In the genomic region with DNA sequence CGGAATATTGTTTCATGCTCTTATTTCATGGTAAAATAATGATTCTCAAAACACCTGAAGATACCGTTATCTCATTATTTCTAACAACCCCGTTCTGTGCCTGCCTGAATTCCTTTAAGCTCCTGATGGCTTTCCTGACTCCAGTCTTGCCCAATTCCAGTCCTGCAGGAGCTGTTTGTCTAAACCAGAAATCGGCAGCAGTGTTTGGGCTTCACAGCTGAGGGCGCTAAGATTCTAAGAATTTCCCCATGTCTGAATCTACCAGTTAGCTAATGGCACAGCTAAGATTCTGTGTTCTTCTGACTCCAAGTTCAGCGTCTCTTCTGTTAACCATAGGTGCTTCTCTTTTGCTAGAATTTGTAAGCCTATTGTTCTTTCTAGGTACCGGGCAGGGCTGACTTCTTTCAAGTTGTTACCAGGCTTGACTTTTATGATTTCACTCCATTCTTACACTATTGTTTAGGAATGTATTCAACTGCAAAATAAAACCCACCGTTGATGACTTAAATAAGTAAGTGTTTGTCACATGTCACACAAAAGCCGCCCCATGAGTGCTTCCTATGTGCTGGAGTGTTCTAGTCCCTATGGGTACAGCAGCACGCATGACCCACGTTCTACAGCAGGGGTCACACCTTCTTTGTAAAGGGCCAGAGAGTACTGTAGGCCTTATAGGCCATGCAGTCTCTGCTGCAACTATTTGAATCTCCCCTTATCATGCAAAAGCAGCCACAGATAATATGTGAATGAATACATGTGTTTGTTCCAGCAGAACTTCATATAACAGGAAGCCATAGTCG, we compare ENCODE assay signal across 17 cellular contexts.
DNase-seq lines count a peak whose midpoint lies in the region; ATAC-seq, FAIRE-seq and TF ChIP-seq lines count a peak whose summit lies in the region.
"Had no signal": no experiment of that assay in that cellular context is flagged by ENCODE, and none has a peak within 500 bp of the region (broad histone marks: within the 10 kb centered on the region; RNA-seq: fewer than 3 reads in every experiment).

No MANE protein-coding gene starts in this region.

- H3K27me3 ChIP-seq in pancreas = no peaks in the 10 kb centered on the region
- H3K27me3 ChIP-seq: colonic mucosa, MG63 had no signal

- peak overlapping the region; percentile 37 for H3K27ac Mint-ChIP-seq in chondrocyte (ENCODE audit: unreplicated experiment)
- H3K27ac Mint-ChIP-seq: activated T-helper 2 cell treated with anti-CD3 and anti-CD28 coated beads, Interferon-gamma antibody, Interleukin-2, Interleukin-4, amounts not matched to agents 10 μg/mL and 5 μg/mL and 100 μg/mL, durations not matched to agents 14 hours and 24 hours and 36 hours; CD4-positive, alpha-beta memory T cell; T-helper 2 cell treated with Interferon-gamma antibody and Interleukin-4, amounts not matched to agents 5 μg/mL and 100 μg/mL, for 36 hours had no signal

- no peaks in the 10 kb centered on the region for H3K9me3 Mint-ChIP-seq in chondrocyte (ENCODE audit: low read depth)
- H3K9me3 Mint-ChIP-seq: activated T-helper 2 cell treated with anti-CD3 and anti-CD28 coated beads, Interferon-gamma antibody, Interleukin-2, Interleukin-4, amounts not matched to agents 10 μg/mL and 5 μg/mL and 100 μg/mL, durations not matched to agents 14 hours and 24 hours and 36 hours; CD4-positive, alpha-beta memory T cell; T-helper 2 cell treated with Interferon-gamma antibody and Interleukin-4, amounts not matched to agents 5 μg/mL and 100 μg/mL, for 36 hours had no signal

- 58 to 63% methylated on average over 12 of the region's 12 CpGs for WGBS in pancreas, 2 donors

- H3K27me3 Mint-ChIP-seq in chondrocyte (ENCODE audit: low read depth) = no peaks in the 10 kb centered on the region

- no peak for FAIRE-seq in pancreas (lab: Jason Lieb, UNC)
- FAIRE-seq: A549, H1 had no signal

- TF ChIP-seq CTCF in chondrocyte (IDR thresholded peaks at IDR 0.05) = no peak
- no peak for TF ChIP-seq CTCF in pancreas (IDR thresholded peaks at IDR 0.05)
- TF ChIP-seq CTCF in GM13977 (IDR thresholded peaks at IDR 0.05; ENCODE audit: extremely low read depth, insufficient read depth, missing control alignments) = no peak

- DNase-seq in NCI-H748 (lab: John Stamatoyannopoulos, UW; ENCODE audit: unreplicated experiment) = peak; percentile 11
- no peak for DNase-seq in NCI-H748 treated with DMSO at 0.1 percent for 48 hours (lab: John Stamatoyannopoulos, UW)
- DNase-seq in NCI-H2107 (lab: John Stamatoyannopoulos, UW) = peak; percentile 9
- DNase-seq in chondrocyte (ENCODE audit: low spot score) = no peak
- peak in 2 of 6 donors; percentile 9 to 47 for DNase-seq in pancreas
- no peak for DNase-seq in GM13977 (ENCODE audit: low spot score)
- no peak for DNase-seq in NCI-H510A treated with DMSO at 0.1 percent for 48 hours (lab: John Stamatoyannopoulos, UW)
- DNase-seq: CD4-positive, alpha-beta memory T cell; colonic mucosa; MG63; NCI-H2081; SHP77 treated with DMSO at 0.1 percent for 48 hours had no signal

- no peaks in the 10 kb centered on the region for H3K36me3 ChIP-seq in pancreas
- H3K36me3 ChIP-seq: colonic mucosa, MG63 had no signal

- peaks cover 0 to 6% (median 0%) of the 10 kb centered on the region in 3 donors for H3K4me1 ChIP-seq in pancreas
- H3K4me1 ChIP-seq: A549, colonic mucosa had no signal

- H3K9me3 ChIP-seq in pancreas = no peaks in the 10 kb centered on the region
- H3K9me3 ChIP-seq: A549, colonic mucosa, MG63 had no signal

- H3K4me1 Mint-ChIP-seq in chondrocyte (ENCODE audit: low read depth) = peaks cover 37% of the 10 kb centered on the region
- H3K4me1 Mint-ChIP-seq: CD4-positive, alpha-beta memory T cell had no signal

- in situ Hi-C loops in GM13977 (cut with MboI; ENCODE audit: low pct_unique_long_range_greater_than_20kb, low sequenced_read_pairs, unreplicated experiment) = no loop called here

- H3K27ac ChIP-seq in pancreas = no peak overlapping the region
- H3K27ac ChIP-seq: A549, colonic mucosa had no signal

- no peak overlapping the region for H3K4me3 ChIP-seq in pancreas
- H3K4me3 ChIP-seq: A549, colonic mucosa, MG63 had no signal

- no peak overlapping the region for H3K4me3 Mint-ChIP-seq in chondrocyte (ENCODE audit: unreplicated experiment)
- H3K4me3 Mint-ChIP-seq: CD4-positive, alpha-beta memory T cell; T-helper 2 cell treated with Interferon-gamma antibody and Interleukin-4, amounts not matched to agents 5 μg/mL and 100 μg/mL, for 36 hours had no signal

- intact Hi-C loops in pancreas (cut with DNase I) = no loop called here

- peaks cover 6% of the 10 kb centered on the region for H3K36me3 Mint-ChIP-seq in chondrocyte (ENCODE audit: low read depth)
- H3K36me3 Mint-ChIP-seq: CD4-positive, alpha-beta memory T cell had no signal

- ATAC-seq in pancreas (peak; percentile 62 to 76 (median 71)), HG03095 (IDR thresholded peaks at IDR 0.05; ENCODE audit: unreplicated experiment) (no peak)

Comparison
In these comparisons a context has a peak if more than half of its experiments do, and no peak if none do; other contexts are left out.
1. DNase-seq: peak in NCI-H748 (single experiment) and NCI-H2107 (single experiment); none in NCI-H748 treated with DMSO at 0.1 percent for 48 hours (single experiment), chondrocyte (single experiment), GM13977 (single experiment) and NCI-H510A treated with DMSO at 0.1 percent for 48 hours (single experiment).